Comparison of ENCODE assay signal across 9 cellular contexts in genomic region chr1:28582248-28582615, GRCh38. TPM values are rescaled to one million over a fixed set of nuclear protein-coding genes. Genes with fewer than 3 reads are reported as not detected.
A peak's percentile ranks its signal among the peaks of the same experiment; 100 is the strongest.
DNase-seq lines count a peak whose midpoint lies in the region; ATAC-seq and TF ChIP-seq lines count a peak whose summit lies in the region.
"Had no signal": no experiment of that assay in that cellular context is flagged by ENCODE, and none has a peak within 500 bp of the region (broad histone marks: within the 10 kb centered on the region; RNA-seq: fewer than 3 reads in every experiment).

No MANE protein-coding gene starts in this region.

- no peak for DNase-seq in BE2C
- no peak for DNase-seq in HCT116 (ENCODE audit: low read depth, low spot score)
- DNase-seq in activated CD4-positive, alpha-beta memory T cell treated with anti-CD3 and anti-CD28 coated beads for 36 hours = no peak
- no peak for DNase-seq in heart left ventricle
- no peak for DNase-seq in gastrocnemius medialis
- no peak for DNase-seq in SW 1271 (lab: John Stamatoyannopoulos, UW)
- no peak for DNase-seq in globus pallidus (ENCODE audit: low spot score)

- in situ Hi-C loops in gastrocnemius medialis (cut with MboI; ENCODE audit: low sequenced_read_pairs in 4 of 4) = loop anchor here in 1 of 4 donors (25.0 kb wide), 1 partner anchor 220 kb away; the partner anchor contains the start of gene PHACTR4

- BruUV-seq in HCT116 (replicated peaks; lab: Mats Ljungman, UMichigan) = TSS peak; percentile 98

- no peaks in the 10 kb centered on the region for H3K27me3 Mint-ChIP-seq in activated CD4-positive, alpha-beta memory T cell treated with anti-CD3 and anti-CD28 coated beads for 36 hours

- no peaks in the 10 kb centered on the region for H3K9me3 Mint-ChIP-seq in activated CD4-positive, alpha-beta memory T cell treated with anti-CD3 and anti-CD28 coated beads for 36 hours

- H3K27ac ChIP-seq in HCT116 (ENCODE audit: low read depth, low read length) = peak overlapping the region; percentile 93
- peak overlapping the region; percentile 59 to 94 (median 86) for H3K27ac ChIP-seq in heart left ventricle
- peak overlapping the region; percentile 89 to 94 (median 91) for H3K27ac ChIP-seq in gastrocnemius medialis

- H3K4me3 ChIP-seq in BE2C (ENCODE audit: low read depth, low read length) (peak overlapping the region; percentile 94), HCT116 (replicated peaks in 1 of 2; ENCODE audit: low read depth in 1 of 2, low read length in 2 of 2) (peak overlapping the region; percentile 97 to 99), heart left ventricle (peak overlapping the region; percentile 67 to 99 (median 88)), gastrocnemius medialis (peak overlapping the region; percentile 76 to 95 (median 88))

- no peaks in the 10 kb centered on the region for H3K9me2 ChIP-seq in HCT116 (ENCODE audit: insufficient read depth)

- peaks cover 29% of the 10 kb centered on the region; the same call in 1 of the 2 replicates for H4K20me1 ChIP-seq in HCT116 (ENCODE audit: insufficient read depth)

- POLR2A ChIA-PET in HCT116 (lab: Charles Lee) = interaction anchor here (0.7 to 2.8 kb wide), 37 partner anchors 8 to 348 kb away, joined by 3 to 27 read pairs (median 4); partner anchors contain the start of genes ATP5IF1, EPB41, MED18 and PHACTR4
- POLR2A ChIA-PET in activated CD4-positive, alpha-beta memory T cell treated with anti-CD3 and anti-CD28 coated beads for 36 hours (lab: Charles Lee) = interaction anchor here (0.8 to 8.0 kb wide), 30 partner anchors 8 to 857 kb away, joined by 3 to 180 read pairs (median 6); partner anchors contain the start of genes ATP5IF1, FAM76A, GMEB1 and MED18

- H3K9me3 ChIP-seq in BE2C (no peaks in the 10 kb centered on the region), HCT116 (ENCODE audit: control insufficient read depth in 1 of 2, insufficient read depth in 1 of 2, low read depth in 1 of 2, low read length in 2 of 2) (no peaks in the 10 kb centered on the region), heart left ventricle (no peaks in the 10 kb centered on the region), gastrocnemius medialis (no peaks in the 10 kb centered on the region)

- H3K36me3 ChIP-seq in BE2C (peaks cover 36% of the 10 kb centered on the region), HCT116 (ENCODE audit: control insufficient read depth in 1 of 2, insufficient read depth in 2 of 2, low read length in 2 of 2) (peaks cover 21 to 40% of the 10 kb centered on the region in 2 experiments; a peak in 3 of 4 replicates), heart left ventricle (peaks cover 0 to 37% (median 31%) of the 10 kb centered on the region in 9 donors), gastrocnemius medialis (peaks cover 0 to 35% of the 10 kb centered on the region in 2 donors)

- WGBS in heart left ventricle, 4 donors = 0 to 2% (median 1%) methylated on average over 9 to 10 of the region's 10 CpGs

- peaks cover 32% of the 10 kb centered on the region for H3K79me2 ChIP-seq in HCT116 (ENCODE audit: insufficient read depth, low read length)

- peak overlapping the region; percentile 85 for H3K4me2 ChIP-seq in HCT116 (ENCODE audit: low read length)

- no peak overlapping the region for H2AFZ ChIP-seq in HCT116 (ENCODE audit: low read depth, low read length, poor library complexity, severe bottlenecking)

- peak overlapping the region; percentile 96 for H3K9ac ChIP-seq in HCT116 (ENCODE audit: low read length)

- ATAC-seq in HCT116 = peak; percentile 15; the same call in 1 of the 2 replicates
- peak in 3 of 4 donors; percentile 4 to 27 (median 26) for ATAC-seq in heart left ventricle
- peak; percentile 18 to 27 for ATAC-seq in gastrocnemius medialis
- no peak for ATAC-seq in GM21367 (IDR thresholded peaks at IDR 0.05; ENCODE audit: unreplicated experiment)

- H3K4me3 Mint-ChIP-seq in activated CD4-positive, alpha-beta memory T cell treated with anti-CD3 and anti-CD28 coated beads for 36 hours = peak overlapping the region; percentile 91

- RAD21 ChIA-PET in HCT116 (lab: Charles Lee; ENCODE audit: low non-redundant PET in 1 of 2, low total read pairs in 2 of 2, uncharacterized antibody in 2 of 2, unreplicated experiment in 2 of 2) = interaction anchor here in 1 of 2 experiments (0.5 kb wide), 1 partner anchor 42 kb away, joined by 4 read pairs; no protein-coding TSS in a partner anchor

- intact Hi-C loops in HCT116 (cut with micrococcal nuclease) (no loop called here), heart left ventricle (cut with DNase I) (loop anchor here in 2 of 10 donors (5.0 to 10.0 kb wide), 2 partner anchors 63 to 65 kb away; partner anchors contain the start of genes RNU11 (in 1 of the 2) and TAF12 (in 1 of the 2)), gastrocnemius medialis (cut with DNase I; ENCODE audit: low total_unique reads) (loop anchor here (1.0 to 5.0 kb wide), 3 partner anchors 64 to 335 kb away; no protein-coding TSS in a partner anchor)
- intact Hi-C loops in activated CD4-positive, alpha-beta memory T cell treated with anti-CD3 and anti-CD28 coated beads for 36 hours (cut with micrococcal nuclease) = loop anchor here (1.0 to 5.0 kb wide), 3 partner anchors 77 to 335 kb away; partner anchors contain the start of gene YTHDF2

- no peak for TF ChIP-seq RAD21 in HCT116 (IDR thresholded peaks at IDR 0.05; ENCODE audit: low read depth)

- peak overlapping the region; percentile 89 for H3K27ac Mint-ChIP-seq in activated CD4-positive, alpha-beta memory T cell treated with anti-CD3 and anti-CD28 coated beads for 36 hours

- TF ChIP-seq POLR2A in HCT116 (IDR thresholded peaks at IDR 0.05; ENCODE audit: borderline replicate concordance, extremely low read depth, insufficient read depth, insufficient read length) (no peak), heart left ventricle (IDR thresholded peaks at IDR 0.05) (no peak), gastrocnemius medialis (IDR thresholded peaks at IDR 0.05) (no peak)

- no peaks in the 10 kb centered on the region for H3K27me3 ChIP-seq in BE2C
- H3K27me3 ChIP-seq in HCT116 (ENCODE audit: insufficient read depth, low read length) = no peaks in the 10 kb centered on the region
- no peaks in the 10 kb centered on the region for H3K27me3 ChIP-seq in heart left ventricle
- H3K27me3 ChIP-seq in gastrocnemius medialis = no peaks in the 10 kb centered on the region

- peaks cover 29% of the 10 kb centered on the region for H3K4me1 Mint-ChIP-seq in activated CD4-positive, alpha-beta memory T cell treated with anti-CD3 and anti-CD28 coated beads for 36 hours (ENCODE audit: low read depth)

- no peak for TF ChIP-seq CTCF in BE2C (IDR thresholded peaks at IDR 0.05; ENCODE audit: low read depth, low read length)
- no peak for TF ChIP-seq CTCF in HCT116 (IDR thresholded peaks at IDR 0.05 in 2 of 3, conservative IDR thresholded peaks at IDR 0.05 in 1 of 3; ENCODE audit: borderline replicate concordance in 1 of 3, insufficient read depth in 1 of 3, low read depth in 2 of 3, low read length in 2 of 3)
- no peak for TF ChIP-seq CTCF in heart left ventricle (IDR thresholded peaks at IDR 0.05)
- TF ChIP-seq CTCF in gastrocnemius medialis (IDR thresholded peaks at IDR 0.05 in 4 of 5, conservative IDR thresholded peaks at IDR 0.05 in 1 of 5) = no peak

- H3K36me3 Mint-ChIP-seq in activated CD4-positive, alpha-beta memory T cell treated with anti-CD3 and anti-CD28 coated beads for 36 hours = peaks cover 39% of the 10 kb centered on the region

- CTCF ChIA-PET in HCT116 (lab: Charles Lee) = interaction anchor here (0.5 to 1.5 kb wide), 3 partner anchors 21 to 718 kb away, joined by 3 to 10 read pairs (median 3); no protein-coding TSS in a partner anchor
- CTCF ChIA-PET in activated CD4-positive, alpha-beta memory T cell treated with anti-CD3 and anti-CD28 coated beads for 36 hours (lab: Charles Lee) = interaction anchor here (0.6 to 4.2 kb wide), 12 partner anchors 8 to 334 kb away, joined by 3 to 25 read pairs (median 6); partner anchors contain the start of genes TRNAU1AP and YTHDF2

- H3K4me1 ChIP-seq in BE2C = no peaks in the 10 kb centered on the region
- H3K4me1 ChIP-seq in HCT116 (ENCODE audit: control insufficient read depth in 1 of 2, insufficient read depth in 2 of 2, low read length in 2 of 2) = peaks cover 9 to 29% of the 10 kb centered on the region in 2 experiments; a peak in 3 of 4 replicates
- H3K4me1 ChIP-seq in heart left ventricle = peaks cover 0 to 46% (median 21%) of the 10 kb centered on the region in 12 donors
- H3K4me1 ChIP-seq in gastrocnemius medialis = peaks cover 23 to 25% of the 10 kb centered on the region in 2 donors

TF ChIP-seq in HCT116, 20 proteins besides CTCF, POLR2A, EP300 and RAD21 (continues in another document):
- TF ChIP-seq EGR1 (IDR thresholded peaks at IDR 0.05; ENCODE audit: low read depth) (no peak), ELF1 (IDR thresholded peaks at IDR 0.05; ENCODE audit: borderline replicate concordance, low read depth) (no peak), ZFX (IDR thresholded peaks at IDR 0.05) (no peak), ZNF274 (IDR thresholded peaks at IDR 0.05; ENCODE audit: low read depth, low read length) (no peak), SIN3A (IDR thresholded peaks at IDR 0.05; ENCODE audit: low read depth) (no peak), POLR2AphosphoS5 (IDR thresholded peaks at IDR 0.05; ENCODE audit: low read depth, low read length) (no peak), CEBPB (IDR thresholded peaks at IDR 0.05; ENCODE audit: low read depth) (no peak), JUND (IDR thresholded peaks at IDR 0.05) (no peak), SP1 (IDR thresholded peaks at IDR 0.05; ENCODE audit: low read depth) (no peak)
- TF ChIP-seq, protein P1, sequence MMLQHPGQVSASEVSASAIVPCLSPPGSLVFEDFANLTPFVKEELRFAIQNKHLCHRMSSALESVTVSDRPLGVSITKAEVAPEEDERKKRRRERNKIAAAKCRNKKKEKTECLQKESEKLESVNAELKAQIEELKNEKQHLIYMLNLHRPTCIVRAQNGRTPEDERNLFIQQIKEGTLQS (IDR thresholded peaks at IDR 0.05) = no peak

RNA-seq across cellular contexts. Expression of gene RAB42, which starts 9.8 kb away (rescaled TPM):
- polyA plus RNA-seq in BE2C (2012; ENCODE audit: insufficient read depth, insufficient read length, low read depth) = 0.91 TPM
- total RNA-seq in HCT116 (2021; ENCODE audit: unreplicated experiment) (not detected), heart left ventricle (10 to 100 TPM in 1 of 9 donors, 1 to 10 TPM in 4, under 1 TPM in 4; 0.49 to 13.1 (median 1.2) TPM), gastrocnemius medialis (under 1 TPM in 2 of 4 donors, not detected in 2; 0.62 to 0.87 TPM)
- 0.05 and 0.15 TPM in 2 replicates for polyA plus RNA-seq in HCT116 (2012)
- total RNA-seq in activated CD4-positive, alpha-beta memory T cell treated with anti-CD3 and anti-CD28 coated beads for 36 hours = not detected
- under 1 TPM; 0.49 to 0.50 TPM for polyA plus RNA-seq in heart left ventricle
- total RNA-seq: HT1080 had no signal

RNA-seq across cellular contexts. Expression of gene TRNAU1AP, which starts 29.3 kb away (rescaled TPM):
- polyA plus RNA-seq in BE2C (2012; ENCODE audit: insufficient read depth, insufficient read length, low read depth) = 8.5 TPM
- 29.7 TPM for total RNA-seq in HCT116 (2021; ENCODE audit: unreplicated experiment)
- 21.9 and 25.3 TPM in 2 replicates for polyA plus RNA-seq in HCT116 (2012)
- total RNA-seq in activated CD4-positive, alpha-beta memory T cell treated with anti-CD3 and anti-CD28 coated beads for 36 hours = 10 to 100 TPM; 57.3 to 59.6 TPM
- 10 to 100 TPM in 8 of 9 donors, 1 to 10 TPM in 1; 7.9 to 26.6 (median 15.5) TPM for total RNA-seq in heart left ventricle
- polyA plus RNA-seq in heart left ventricle = 10 to 100 TPM; 15.1 to 16.8 TPM
- 10 to 100 TPM in 3 of 4 donors, 1 to 10 TPM in 1; 5.3 to 19.7 (median 12.0) TPM for total RNA-seq in gastrocnemius medialis
